ENCODE assay signal across 19 cellular contexts in genomic region chr4:158131037-158131436, GRCh38. TPM values are rescaled to one million over a fixed set of nuclear protein-coding genes. Genes with fewer than 3 reads are reported as not detected.
A peak's percentile ranks its signal among the peaks of the same experiment; 100 is the strongest.
DNase-seq lines count a peak whose midpoint lies in the region; ATAC-seq and TF ChIP-seq lines count a peak whose summit lies in the region.
"Had no signal": no experiment of that assay in that cellular context is flagged by ENCODE, and none has a peak within 500 bp of the region (broad histone marks: within the 10 kb centered on the region; RNA-seq: fewer than 3 reads in every experiment).

No MANE protein-coding gene starts in this region.

- no peaks in the 10 kb centered on the region for H3K36me3 ChIP-seq in endodermal cell (ENCODE audit: control insufficient read depth, insufficient read depth, low read length)
- H3K36me3 ChIP-seq: upper lobe of right lung had no signal

- DNase-seq in AG20443 (ENCODE audit: low spot score): peak; percentile 61
- peak; percentile 17 for DNase-seq in fibroblast of villous mesenchyme (ENCODE audit: low read depth)
- DNase-seq in stimulated activated CD8-positive, alpha-beta memory T cell treated with anti-CD3 and anti-CD28 coated beads, Interleukin-4, amount 100 ng/mL, for 48 hours: no peak
- DNase-seq in dorsolateral prefrontal cortex: no peak
- DNase-seq in NCI-H2171 (lab: John Stamatoyannopoulos, UW): no peak
- DNase-seq in endodermal cell: no peak
- DNase-seq: activated CD8-positive, alpha-beta T cell treated with anti-CD3 and anti-CD28 coated beads, Interleukin-2, amount 10 ng/mL, durations not matched to agents 7 days and 5 days; activated T-cell treated with anti-CD3 and anti-CD28 coated beads, Interleukin-2, amount 50 U/mL, for 48 hours; hippocampal formation; Kasumi-1; stimulated activated naive CD8-positive, alpha-beta T cell treated with anti-CD3 and anti-CD28 coated beads, Interleukin-15, Interleukin-2, amounts not matched to agents 100 U/mL and 50 U/mL, for 24 hours; T-helper 17 cell; upper lobe of right lung had no signal

- no peaks in the 10 kb centered on the region for H3K9me3 ChIP-seq in endodermal cell (ENCODE audit: control insufficient read depth, low read length)
- H3K9me3 ChIP-seq: upper lobe of right lung had no signal

- no peaks in the 10 kb centered on the region for H3K4me1 ChIP-seq in endodermal cell (ENCODE audit: control insufficient read depth, insufficient read depth, low read length)
- H3K4me1 ChIP-seq: upper lobe of right lung had no signal

- intact Hi-C loops in dorsolateral prefrontal cortex (cut with DNase I): no loop called here

- no peaks in the 10 kb centered on the region for H3K27me3 ChIP-seq in dorsolateral prefrontal cortex
- no peaks in the 10 kb centered on the region for H3K27me3 ChIP-seq in endodermal cell (ENCODE audit: control insufficient read depth, insufficient read depth, low read length, poor library complexity, severe bottlenecking)
- H3K27me3 ChIP-seq: upper lobe of right lung had no signal

- WGBS in endodermal cell (ENCODE audit: insufficient coverage in 1 of 2, insufficient read length in 1 of 2), 2 experiments: 89% methylated on average over 1 of the region's 1 CpG; no CpG with 5 or more reads in 1 of the 2 experiments

- H3K36me3 Mint-ChIP-seq in nephron (ENCODE audit: low read depth): peaks cover 23% of the 10 kb centered on the region
- H3K36me3 Mint-ChIP-seq in endodermal cell (ENCODE audit: low read depth): no peaks in the 10 kb centered on the region
- H3K36me3 Mint-ChIP-seq: activated naive CD4-positive, alpha-beta T cell treated with anti-CD3 and anti-CD28 coated beads, Interleukin-2, amount 50 U/mL, for 24 hours; WTC11 had no signal

- H3K9ac ChIP-seq in endodermal cell (ENCODE audit: extremely low read depth, low read length, poor library complexity, severe bottlenecking): no peak overlapping the region

- TF ChIP-seq CTCF in fibroblast of villous mesenchyme (IDR thresholded peaks at IDR 0.05; ENCODE audit: insufficient read depth, low read depth, low read length) (no peak), nephron (IDR thresholded peaks at IDR 0.05; ENCODE audit: unreplicated experiment in 3 of 3) (no peak), dorsolateral prefrontal cortex (IDR thresholded peaks at IDR 0.05 in 54 of 56, conservative IDR thresholded peaks at IDR 0.05 in 2 of 56; ENCODE audit: low read depth in 1 of 56, partially characterized antibody in 56 of 56) (no peak), endodermal cell (conservative IDR thresholded peaks at IDR 0.05) (no peak)

- H3K27me3 Mint-ChIP-seq in nephron (ENCODE audit: low read depth): no peaks in the 10 kb centered on the region
- no peaks in the 10 kb centered on the region for H3K27me3 Mint-ChIP-seq in endodermal cell (ENCODE audit: insufficient read depth)
- H3K27me3 Mint-ChIP-seq: activated naive CD4-positive, alpha-beta T cell treated with anti-CD3 and anti-CD28 coated beads, Interleukin-2, amount 50 U/mL, for 24 hours; dendritic cell treated with granulocyte-macrophage colony-stimulating factor and Interleukin-4, amounts not matched to agents 40 ng/mL and 50 ng/mL, for 4 days; T-helper 17 cell had no signal

- H3K4me3 Mint-ChIP-seq in nephron (no peak overlapping the region), endodermal cell (no peak overlapping the region)
- H3K4me3 Mint-ChIP-seq: activated CD8-positive, alpha-beta T cell treated with anti-CD3 and anti-CD28 coated beads, Interleukin-2, amount 10 ng/mL, durations not matched to agents 7 days and 5 days; activated naive CD4-positive, alpha-beta T cell treated with anti-CD3 and anti-CD28 coated beads, Interleukin-2, amount 50 U/mL, for 24 hours; dendritic cell treated with granulocyte-macrophage colony-stimulating factor and Interleukin-4, amounts not matched to agents 40 ng/mL and 50 ng/mL, for 4 days; T-helper 17 cell; WTC11 had no signal

- H3K4me3 ChIP-seq in fibroblast of villous mesenchyme (ENCODE audit: low read depth, low read length) (no peak overlapping the region), dorsolateral prefrontal cortex (no peak overlapping the region), endodermal cell (ENCODE audit: low read length) (no peak overlapping the region)
- H3K4me3 ChIP-seq: upper lobe of right lung had no signal

- peak overlapping the region in 2 of 59 donors; percentile 0 to 4 for H3K27ac ChIP-seq in dorsolateral prefrontal cortex
- no peak overlapping the region for H3K27ac ChIP-seq in endodermal cell (ENCODE audit: low read depth, low read length)
- H3K27ac ChIP-seq: upper lobe of right lung had no signal

- no peaks in the 10 kb centered on the region for H3K9me3 Mint-ChIP-seq in nephron
- H3K9me3 Mint-ChIP-seq in endodermal cell: no peaks in the 10 kb centered on the region
- H3K9me3 Mint-ChIP-seq: activated naive CD4-positive, alpha-beta T cell treated with anti-CD3 and anti-CD28 coated beads, Interleukin-2, amount 50 U/mL, for 24 hours; dendritic cell treated with granulocyte-macrophage colony-stimulating factor and Interleukin-4, amounts not matched to agents 40 ng/mL and 50 ng/mL, for 4 days; WTC11 had no signal

- peaks cover 25% of the 10 kb centered on the region for H3K4me1 Mint-ChIP-seq in nephron
- H3K4me1 Mint-ChIP-seq in endodermal cell: no peaks in the 10 kb centered on the region
- H3K4me1 Mint-ChIP-seq: activated naive CD4-positive, alpha-beta T cell treated with anti-CD3 and anti-CD28 coated beads, Interleukin-2, amount 50 U/mL, for 24 hours; T-helper 17 cell had no signal

- H3K27ac Mint-ChIP-seq in nephron: peak overlapping the region; percentile 59 to 85 (median 76)
- H3K27ac Mint-ChIP-seq in endodermal cell: no peak overlapping the region
- H3K27ac Mint-ChIP-seq: activated CD8-positive, alpha-beta T cell treated with anti-CD3 and anti-CD28 coated beads, Interleukin-2, amount 10 ng/mL, durations not matched to agents 7 days and 5 days; activated naive CD4-positive, alpha-beta T cell treated with anti-CD3 and anti-CD28 coated beads, Interleukin-2, amount 50 U/mL, for 24 hours; dendritic cell treated with granulocyte-macrophage colony-stimulating factor and Interleukin-4, amounts not matched to agents 40 ng/mL and 50 ng/mL, for 4 days; T-helper 17 cell; WTC11 had no signal

- peak; percentile 77 for ATAC-seq in SK-N-SH treated with all-trans-retinoic acid at 6 μM for 48 hours
- ATAC-seq: activated CD8-positive, alpha-beta T cell treated with anti-CD3 and anti-CD28 coated beads, Interleukin-2, amount 10 ng/mL, durations not matched to agents 7 days and 5 days; esophagus mucosa; stimulated activated naive CD8-positive, alpha-beta T cell treated with anti-CD3 and anti-CD28 coated beads, Interleukin-15, Interleukin-2, amounts not matched to agents 100 U/mL and 50 U/mL, for 24 hours; T-helper 17 cell; upper lobe of right lung; WTC11 had no signal

TF ChIP-seq in SK-N-SH treated with all-trans-retinoic acid at 6 μM for 48 hours, 23 proteins besides CTCF, POLR2A, EP300 and RAD21:
- TF ChIP-seq PATZ1 (CRISPR knock-in tag; IDR thresholded peaks at IDR 0.05; ENCODE audit: borderline replicate concordance) (no peak), BACH2 (CRISPR knock-in tag; IDR thresholded peaks at IDR 0.05; ENCODE audit: borderline replicate concordance) (no peak), ESRRG (CRISPR knock-in tag; IDR thresholded peaks at IDR 0.05) (no peak), ZNF565 (CRISPR knock-in tag; conservative IDR thresholded peaks at IDR 0.05; ENCODE audit: low read depth) (no peak), ZNF8 (CRISPR knock-in tag; IDR thresholded peaks at IDR 0.05) (no peak), ZFP3 (CRISPR knock-in tag; IDR thresholded peaks at IDR 0.05) (0 out of 2 replicates have a peak, but pooled peaks have one; percentile 22), ZNF70 (CRISPR knock-in tag; IDR thresholded peaks at IDR 0.05) (no peak), ZC3H10 (CRISPR knock-in tag; IDR thresholded peaks at IDR 0.05) (no peak), ISL1 (CRISPR knock-in tag; IDR thresholded peaks at IDR 0.05) (peak; percentile 39), POU6F1 (CRISPR knock-in tag; IDR thresholded peaks at IDR 0.05; ENCODE audit: borderline replicate concordance, low read depth) (no peak)

RNA-seq across cellular contexts. Expression of gene GASK1B, which starts 41.8 kb away (rescaled TPM):
- total RNA-seq in fibroblast of villous mesenchyme: 59.6 and 73.8 TPM in 2 replicates
- total RNA-seq in dorsolateral prefrontal cortex: 10 to 100 TPM; 23.9 to 74.1 (median 43.0) TPM
- 1 to 10 TPM; 2.3 to 4.4 TPM for total RNA-seq in endodermal cell
- polyA plus RNA-seq in endodermal cell (2013, experiment 1 of 2): 8.7 TPM
- 11.1 TPM for polyA plus RNA-seq in endodermal cell (2013, experiment 2 of 2)
- total RNA-seq: activated CD8-positive, alpha-beta T cell treated with anti-CD3 and anti-CD28 coated beads, Interleukin-2, amount 10 ng/mL, durations not matched to agents 7 days and 5 days had no signal

Comparison
In these comparisons a context has a peak if more than half of its experiments do, and no peak if none do; other contexts are left out.
1. DNase-seq: peak in AG20443 (single experiment) and fibroblast of villous mesenchyme (single experiment); none in stimulated activated CD8-positive, alpha-beta memory T cell treated with anti-CD3 and anti-CD28 coated beads, Interleukin-4, amount 100 ng/mL, for 48 hours (single experiment), dorsolateral prefrontal cortex (0 of 10), NCI-H2171 (single experiment) and endodermal cell (single experiment).
2. RNA of gene GASK1B, which starts 41.8 kb away (total RNA-seq): 59.6 to 73.8 TPM in fibroblast of villous mesenchyme and 23.9 to 74.1 TPM in dorsolateral prefrontal cortex; 2.3 to 4.4 TPM in endodermal cell; every median in the first group is over 4 times any median in the second.